In genomic region chr4:22237155-22237751, GRCh38 we compare ENCODE assay signal across 10 cellular contexts.
DNase-seq lines count a peak whose midpoint lies in the region; ATAC-seq and TF ChIP-seq lines count a peak whose summit lies in the region.
"Had no signal": no experiment of that assay in that cellular context is flagged by ENCODE, and none has a peak within 500 bp of the region (broad histone marks: within the 10 kb centered on the region; RNA-seq: fewer than 3 reads in every experiment).

No MANE protein-coding gene starts in this region.

- peak; percentile 67 to 85 for ATAC-seq in naive thymus-derived CD8-positive, alpha-beta T cell
- no peak for ATAC-seq in HG02852 (IDR thresholded peaks at IDR 0.05; ENCODE audit: unreplicated experiment)

- no peak overlapping the region for H3K9ac ChIP-seq in colonic mucosa (ENCODE audit: low read depth in 2 of 2, low read length in 2 of 2)

- H3K27ac Mint-ChIP-seq in T-helper 1 cell treated with Interleukin-12 subunit alpha and Interleukin-12 subunit beta and Interleukin-4 antibody, amounts not matched to agents 30 μg/mL and 1 μg/mL, for 36 hours, result peak overlapping the region; percentile 55
- peak overlapping the region in 7 of 10 donors; percentile 2 to 81 (median 52) for H3K27ac Mint-ChIP-seq in naive thymus-derived CD8-positive, alpha-beta T cell

- peaks cover 21% of the 10 kb centered on the region for H3K4me1 Mint-ChIP-seq in T-helper 1 cell treated with Interleukin-12 subunit alpha and Interleukin-12 subunit beta and Interleukin-4 antibody, amounts not matched to agents 30 μg/mL and 1 μg/mL, for 36 hours (ENCODE audit: low read depth)
- H3K4me1 Mint-ChIP-seq in naive thymus-derived CD8-positive, alpha-beta T cell, result peaks cover 0 to 1% (median 0%) of the 10 kb centered on the region in 4 donors

- H3K36me3 Mint-ChIP-seq in T-helper 1 cell treated with Interleukin-12 subunit alpha and Interleukin-12 subunit beta and Interleukin-4 antibody, amounts not matched to agents 30 μg/mL and 1 μg/mL, for 36 hours (ENCODE audit: low read depth), result no peaks in the 10 kb centered on the region
- H3K36me3 Mint-ChIP-seq in naive thymus-derived CD8-positive, alpha-beta T cell, result no peaks in the 10 kb centered on the region

- H3K4me1 ChIP-seq in colonic mucosa, result no peaks in the 10 kb centered on the region

- no peaks in the 10 kb centered on the region for H3K9me3 ChIP-seq in colonic mucosa
- H3K9me3 ChIP-seq: Caco-2 had no signal

- DNase-seq in activated gamma-delta T cell treated with Interleukin-2 at 50 U/mL for 16 hours (peak; percentile 8), activated gamma-delta T cell (lab: John Stamatoyannopoulos, UW) (no peak), colonic mucosa (peak; percentile 83), epidermal melanocyte (ENCODE audit: insufficient read length, low spot score) (no peak), NCI-H226 (no peak)
- peak; percentile 6 to 75 (median 47) for DNase-seq in naive thymus-derived CD8-positive, alpha-beta T cell

- intact Hi-C loops in colonic mucosa (cut with DNase I), result no loop called here

- peak overlapping the region; percentile 12 for H3K4me3 ChIP-seq in colonic mucosa

- TF ChIP-seq CTCF in colonic mucosa (IDR thresholded peaks at IDR 0.05), result peak; percentile 68

- peak overlapping the region; percentile 77 for H3K27ac ChIP-seq in colonic mucosa
- H3K27ac ChIP-seq: skin epidermis had no signal

- H3K27me3 Mint-ChIP-seq in T-helper 1 cell treated with Interleukin-12 subunit alpha and Interleukin-12 subunit beta and Interleukin-4 antibody, amounts not matched to agents 30 μg/mL and 1 μg/mL, for 36 hours (ENCODE audit: low read depth), result no peaks in the 10 kb centered on the region
- peaks cover 0 to 14% (median 5%) of the 10 kb centered on the region in 5 donors for H3K27me3 Mint-ChIP-seq in naive thymus-derived CD8-positive, alpha-beta T cell

- H3K9me3 Mint-ChIP-seq in T-helper 1 cell treated with Interleukin-12 subunit alpha and Interleukin-12 subunit beta and Interleukin-4 antibody, amounts not matched to agents 30 μg/mL and 1 μg/mL, for 36 hours, result no peaks in the 10 kb centered on the region
- peaks cover 0 to 4% (median 0%) of the 10 kb centered on the region in 9 donors for H3K9me3 Mint-ChIP-seq in naive thymus-derived CD8-positive, alpha-beta T cell

- POLR2A ChIA-PET in naive thymus-derived CD8-positive, alpha-beta T cell (lab: Charles Lee), result no interaction called here

- no peaks in the 10 kb centered on the region for H3K27me3 ChIP-seq in colonic mucosa

- peak overlapping the region; percentile 75 for H3K4me3 Mint-ChIP-seq in T-helper 1 cell treated with Interleukin-12 subunit alpha and Interleukin-12 subunit beta and Interleukin-4 antibody, amounts not matched to agents 30 μg/mL and 1 μg/mL, for 36 hours
- peak overlapping the region; percentile 57 to 83 (median 70) for H3K4me3 Mint-ChIP-seq in naive thymus-derived CD8-positive, alpha-beta T cell

- no peaks in the 10 kb centered on the region for H3K36me3 ChIP-seq in colonic mucosa

Comparison
In these comparisons a context has a peak if more than half of its experiments do, and no peak if none do; other contexts are left out.
1. DNase-seq: peak in activated gamma-delta T cell treated with Interleukin-2 at 50 U/mL for 16 hours (single experiment), colonic mucosa (single experiment) and naive thymus-derived CD8-positive, alpha-beta T cell (10 of 10); none in activated gamma-delta T cell (single experiment), epidermal melanocyte (single experiment) and NCI-H226 (single experiment).